In genomic region chr6:5968817-5969726, GRCh38 we compare ENCODE assay signal across 10 cellular contexts. TPM values are rescaled to one million over a fixed set of nuclear protein-coding genes. Genes with fewer than 3 reads are reported as not detected.
DNase-seq lines count a peak whose midpoint lies in the region; ATAC-seq and TF ChIP-seq lines count a peak whose summit lies in the region.
"Had no signal": no experiment of that assay in that cellular context is flagged by ENCODE, and none has a peak within 500 bp of the region (broad histone marks: within the 10 kb centered on the region; RNA-seq: fewer than 3 reads in every experiment).

No MANE protein-coding gene starts in this region.

- H3K36me3 ChIP-seq in Karpas-422 (ENCODE audit: insufficient read depth, low read length) (no peaks in the 10 kb centered on the region), adrenal gland (replicated peaks in 1 of 2) (no peaks in the 10 kb centered on the region), left lung (no peaks in the 10 kb centered on the region), A673 (ENCODE audit: insufficient read depth, low read length, poor library complexity, severe bottlenecking) (no peaks in the 10 kb centered on the region)

- H2AFZ ChIP-seq in Karpas-422 (ENCODE audit: low read length) = no peak overlapping the region

- H3K9me3 ChIP-seq in Karpas-422 (ENCODE audit: low read length) (no peaks in the 10 kb centered on the region), adrenal gland (replicated peaks in 1 of 3) (no peaks in the 10 kb centered on the region), left lung (no peaks in the 10 kb centered on the region), A673 (ENCODE audit: low read depth, low read length, poor library complexity, severe bottlenecking) (no peaks in the 10 kb centered on the region)

- H3K4me1 ChIP-seq in Karpas-422 (ENCODE audit: low read length) = no peaks in the 10 kb centered on the region
- H3K4me1 ChIP-seq in adrenal gland (replicated peaks in 1 of 2) = peaks cover 0 to 8% of the 10 kb centered on the region in 2 donors
- peaks cover 0 to 8% of the 10 kb centered on the region in 2 donors for H3K4me1 ChIP-seq in left lung
- H3K4me1 ChIP-seq in A673 (ENCODE audit: insufficient read depth, low read length, poor library complexity, severe bottlenecking) = no peaks in the 10 kb centered on the region

- no peak overlapping the region for H3K4me2 ChIP-seq in Karpas-422 (ENCODE audit: low read depth, low read length, poor library complexity, severe bottlenecking)

- no peak overlapping the region for H3K4me3 ChIP-seq in AG10803 (ENCODE audit: low read length)
- no peak overlapping the region for H3K4me3 ChIP-seq in Karpas-422 (ENCODE audit: low read length)
- H3K4me3 ChIP-seq in adrenal gland = no peak overlapping the region
- no peak overlapping the region for H3K4me3 ChIP-seq in left lung
- H3K4me3 ChIP-seq in A673 (ENCODE audit: low read depth, low read length, poor library complexity, severe bottlenecking) = no peak overlapping the region

- ATAC-seq in left lung = peak; percentile 85
- ATAC-seq in HG02973 (IDR thresholded peaks at IDR 0.05; ENCODE audit: unreplicated experiment) = no peak

- POLR2A ChIA-PET in A673 (lab: Charles Lee; ENCODE audit: low non-redundant PET) = no interaction called here

- H3K27ac ChIP-seq in Karpas-422 (ENCODE audit: low read length) (no peak overlapping the region), adrenal gland (no peak overlapping the region), left lung (no peak overlapping the region), A673 (ENCODE audit: low read depth, low read length, poor library complexity, severe bottlenecking) (no peak overlapping the region)

- no peak for TF ChIP-seq POLR2A in adrenal gland (IDR thresholded peaks at IDR 0.05)

- H3K9ac ChIP-seq in Karpas-422 (ENCODE audit: low read length) = no peak overlapping the region

- peak; percentile 67 for DNase-seq in AG10803 (ENCODE audit: low read depth)
- peak; percentile 27 for DNase-seq in Karpas-422
- peak; percentile 58 to 83 (median 77) for DNase-seq in adrenal gland
- DNase-seq in left lung = peak; percentile 60 to 84
- DNase-seq in A673 (ENCODE audit: low spot score) = no peak
- DNase-seq in NCI-H526 (lab: John Stamatoyannopoulos, UW) = no peak
- DNase-seq in stimulated activated CD4-positive, alpha-beta T cell treated with anti-CD3 and anti-CD28 coated beads, Interleukin-1b, Interleukin-23, amount 100 ng/mL, for 48 hours = no peak
- DNase-seq: activated CD4-positive, alpha-beta T cell treated with anti-CD3 and anti-CD28 coated beads, Interleukin-2, amount 50 U/mL, for 4 hours; NCI-H2107 had no signal

- BruUV-seq in A673 (replicated peaks; lab: Mats Ljungman, UMichigan) = no TSS peak

- TF ChIP-seq CTCF in AG10803 (conservative IDR thresholded peaks at IDR 0.05; ENCODE audit: low read length) = no peak
- TF ChIP-seq CTCF in adrenal gland (IDR thresholded peaks at IDR 0.05) = no peak
- no peak for TF ChIP-seq CTCF in left lung (IDR thresholded peaks at IDR 0.05)
- no peak for TF ChIP-seq CTCF in A673 (conservative IDR thresholded peaks at IDR 0.05; ENCODE audit: low read depth, low read length)

- no peaks in the 10 kb centered on the region for H3K27me3 ChIP-seq in Karpas-422 (ENCODE audit: low read length)
- H3K27me3 ChIP-seq in adrenal gland = peaks cover 3% of the 10 kb centered on the region
- H3K27me3 ChIP-seq in left lung = no peaks in the 10 kb centered on the region
- no peaks in the 10 kb centered on the region for H3K27me3 ChIP-seq in A673 (replicated peaks; ENCODE audit: insufficient read depth, low read depth, low read length, poor library complexity)

- no peaks in the 10 kb centered on the region for H3K9me2 ChIP-seq in Karpas-422 (replicated peaks; ENCODE audit: insufficient read depth, low read length)

- intact Hi-C loops in adrenal gland (cut with DNase I) = no loop called here
- intact Hi-C loops in left lung (cut with DNase I) = no loop called here
- intact Hi-C loops in A673 (cut with micrococcal nuclease; ENCODE audit: unreplicated experiment) = no loop called here

- CTCF ChIA-PET in A673 (lab: Charles Lee) = no interaction called here

- H3K79me2 ChIP-seq in Karpas-422 (ENCODE audit: low read length) = no peaks in the 10 kb centered on the region

- WGBS in adrenal gland, 4 donors = 20 to 35% (median 28%) methylated on average over 8 to 11 of the region's 11 CpGs

- H4K20me1 ChIP-seq in Karpas-422 (ENCODE audit: insufficient read depth, low read depth, low read length) = no peaks in the 10 kb centered on the region

RNA-seq across cellular contexts. Expression of gene NRN1, which starts 37.7 kb away (rescaled TPM):
- 6.3 and 7.9 TPM in 2 replicates for total RNA-seq in Karpas-422 (2014; rRNA removed; shearing (Covaris generic); ENCODE audit: low replicate concordance)
- total RNA-seq in adrenal gland = 1 to 10 TPM; 1.1 to 7.4 (median 5.4) TPM
- 10 to 100 TPM in 1 of 3 donors, 1 to 10 TPM in 2; 2.7 to 13.6 (median 6.4) TPM for polyA plus RNA-seq in adrenal gland
- 10 to 100 TPM in 1 of 2 donors, 1 to 10 TPM in 1; 6.5 to 12.9 TPM for total RNA-seq in left lung
- total RNA-seq in A673 (2021) = 37.0 and 46.1 TPM in 2 replicates

Comparison
In these comparisons a context has a peak if more than half of its experiments do, and no peak if none do; other contexts are left out.
1. DNase-seq: peak in AG10803 (single experiment), Karpas-422 (single experiment), adrenal gland (7 of 7) and left lung (2 of 2); none in A673 (single experiment), NCI-H526 (0 of 2) and stimulated activated CD4-positive, alpha-beta T cell treated with anti-CD3 and anti-CD28 coated beads, Interleukin-1b, Interleukin-23, amount 100 ng/mL, for 48 hours (single experiment).